Comparison of ENCODE assay signal across 1 cellular context in the genomic region with DNA sequence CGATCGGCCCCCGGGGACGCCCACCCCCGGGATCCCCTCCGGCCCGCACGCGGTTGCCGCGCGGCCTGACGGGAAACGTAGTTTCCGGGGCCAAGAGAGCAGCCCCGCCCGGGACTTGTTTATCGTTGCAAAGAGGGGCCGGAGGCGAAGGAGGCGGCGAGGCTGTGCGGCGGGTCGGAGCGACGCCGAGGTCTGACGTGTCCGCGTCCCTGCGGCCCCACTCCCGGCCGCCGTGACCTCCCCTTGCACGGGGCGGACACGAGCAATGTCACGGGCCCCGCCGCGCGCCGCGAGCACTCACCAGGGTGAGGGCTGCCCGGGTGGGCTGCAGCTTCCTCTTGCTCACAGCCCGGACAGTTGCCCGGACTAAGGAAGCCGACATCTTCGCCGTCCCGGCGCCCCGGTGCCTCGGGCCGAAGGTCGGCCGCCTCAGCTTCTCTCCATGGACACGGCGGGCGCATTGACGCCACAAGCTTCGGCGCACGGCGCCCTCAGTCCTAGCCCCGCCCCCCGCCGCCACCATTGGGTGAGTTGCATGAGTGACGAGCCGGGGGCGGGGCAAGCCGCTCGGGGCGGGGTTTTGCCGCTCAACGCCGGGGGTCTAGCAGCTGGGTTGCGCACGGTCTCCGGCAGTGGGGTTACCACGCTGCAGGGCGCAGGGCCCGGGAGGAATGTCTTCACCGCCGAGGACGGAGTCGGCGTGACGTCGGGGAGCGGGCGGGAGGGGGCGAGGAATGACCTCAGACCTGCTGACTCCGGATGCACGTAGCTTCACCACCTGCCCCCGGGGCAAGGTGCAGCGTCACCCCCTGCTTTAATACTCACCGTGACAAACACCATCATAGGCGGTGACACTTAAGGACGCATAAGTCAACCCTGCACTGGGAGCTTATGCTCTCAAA.
TF ChIP-seq lines count a peak whose summit lies in the region.

TSS of gene ISCA1 (minus strand) at position 462 of the 902 bp plus-strand sequence. CDS start at position 382, 80 bp downstream.

TF ChIP-seq in H1, 55 proteins besides CTCF, POLR2A, EP300 and RAD21 (continues in another document):
- TF ChIP-seq JUN (IDR thresholded peaks at IDR 0.05; ENCODE audit: low read depth, low read length): no peak
- TF ChIP-seq EZH2 (IDR thresholded peaks at IDR 0.05; ENCODE audit: low read depth, low read length, severe bottlenecking): no peak
- TF ChIP-seq ASH2L (IDR thresholded peaks at IDR 0.05; ENCODE audit: low read length): peak; percentile 77
- no peak for TF ChIP-seq CBX5 (IDR thresholded peaks at IDR 0.05; ENCODE audit: low read depth, low read length)
- peak; percentile 95 for TF ChIP-seq PHF8 (conservative IDR thresholded peaks at IDR 0.05; ENCODE audit: low read depth, low read length)
- no peak for TF ChIP-seq CBX8 (IDR thresholded peaks at IDR 0.05; ENCODE audit: borderline replicate concordance, low read depth, low read length)
- TF ChIP-seq GTF2F1 (IDR thresholded peaks at IDR 0.05; ENCODE audit: borderline replicate concordance, low read depth, low read length): 0 out of 2 replicates have a peak, but pooled peaks have one; percentile 69
- no peak for TF ChIP-seq MAFK (IDR thresholded peaks at IDR 0.05; ENCODE audit: low read depth, low read length)
- peak; percentile 71 for TF ChIP-seq KDM4A (IDR thresholded peaks at IDR 0.05; ENCODE audit: low read depth, low read length, severe bottlenecking)
- peak; percentile 78; the same call in 1 of the 2 replicates for TF ChIP-seq RBBP5 (IDR thresholded peaks at IDR 0.05; ENCODE audit: borderline replicate concordance, low read depth, low read length)
- TF ChIP-seq USF2 (IDR thresholded peaks at IDR 0.05; ENCODE audit: low read length): no peak
- TF ChIP-seq SAP30 (IDR thresholded peaks at IDR 0.05; ENCODE audit: insufficient read depth, insufficient replicate concordance, low read length): no peak
- TF ChIP-seq SRF (IDR thresholded peaks at IDR 0.05; ENCODE audit: low read depth, low read length): no peak
- no peak for TF ChIP-seq RXRA (IDR thresholded peaks at IDR 0.05; ENCODE audit: insufficient read depth, low read depth, low read length)
- no peak for TF ChIP-seq BRCA1 (IDR thresholded peaks at IDR 0.05; ENCODE audit: low read depth, low read length)
- TF ChIP-seq HDAC6 (IDR thresholded peaks at IDR 0.05; ENCODE audit: low read depth, low read length): no peak
- TF ChIP-seq BACH1 (IDR thresholded peaks at IDR 0.05; ENCODE audit: low read length): no peak
- TF ChIP-seq SP4 (IDR thresholded peaks at IDR 0.05; ENCODE audit: low read length): peak; percentile 82
- TF ChIP-seq FOSL1 (IDR thresholded peaks at IDR 0.05; ENCODE audit: insufficient read depth, low read depth, low read length): no peak
- TF ChIP-seq CREB1 (IDR thresholded peaks at IDR 0.05): peak; percentile 95
- no peak; the same call in 1 of the 2 replicates for TF ChIP-seq EGR1 (IDR thresholded peaks at IDR 0.05; ENCODE audit: borderline replicate concordance, low read depth, low read length)
- TF ChIP-seq TEAD4 (IDR thresholded peaks at IDR 0.05; ENCODE audit: low read depth, low read length): 0 out of 2 replicates have a peak, but pooled peaks have one; percentile 26
- TF ChIP-seq ZNF274 (IDR thresholded peaks at IDR 0.05; ENCODE audit: borderline replicate concordance, extremely low read depth, low read length): no peak
- no peak for TF ChIP-seq CHD1 (IDR thresholded peaks at IDR 0.05; ENCODE audit: low read depth, low read length)
- peak; percentile 94 for TF ChIP-seq TBP (IDR thresholded peaks at IDR 0.05; ENCODE audit: low read depth, low read length)
- no peak for TF ChIP-seq SP2 (IDR thresholded peaks at IDR 0.05; ENCODE audit: low read length)
- peak in 1 of 2 experiments; percentile 81; a peak in 2 of 4 replicates for TF ChIP-seq SIN3A (conservative IDR thresholded peaks at IDR 0.05 in 1 of 2, IDR thresholded peaks at IDR 0.05 in 1 of 2; ENCODE audit: low read depth in 1 of 2, low read length in 2 of 2)
- peak; percentile 95 for TF ChIP-seq TAF7 (optimal IDR thresholded peaks at IDR 0.05; ENCODE audit: borderline replicate concordance, low read depth, low read length)
- TF ChIP-seq SUZ12 (IDR thresholded peaks at IDR 0.05; ENCODE audit: low read length): no peak
- TF ChIP-seq NRF1 (IDR thresholded peaks at IDR 0.05; ENCODE audit: low read depth, low read length): no peak
- TF ChIP-seq CHD7 (IDR thresholded peaks at IDR 0.05; ENCODE audit: insufficient replicate concordance, low read length): no peak
- TF ChIP-seq JUND (IDR thresholded peaks at IDR 0.05; ENCODE audit: low read length): peak; percentile 40; the same call in 1 of the 2 replicates
- no peak for TF ChIP-seq CTBP2 (IDR thresholded peaks at IDR 0.05; ENCODE audit: borderline replicate concordance, insufficient read depth, insufficient read length, low read length)
- TF ChIP-seq HDAC2 (IDR thresholded peaks at IDR 0.05; ENCODE audit: borderline replicate concordance in 1 of 2, low read depth in 2 of 2, low read length in 2 of 2): no peak
- no peak for TF ChIP-seq RFX5 (IDR thresholded peaks at IDR 0.05; ENCODE audit: borderline replicate concordance, low read depth, low read length)
- TF ChIP-seq, protein P1, sequence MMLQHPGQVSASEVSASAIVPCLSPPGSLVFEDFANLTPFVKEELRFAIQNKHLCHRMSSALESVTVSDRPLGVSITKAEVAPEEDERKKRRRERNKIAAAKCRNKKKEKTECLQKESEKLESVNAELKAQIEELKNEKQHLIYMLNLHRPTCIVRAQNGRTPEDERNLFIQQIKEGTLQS (IDR thresholded peaks at IDR 0.05; ENCODE audit: insufficient read depth, low read depth, low read length): no peak
- TF ChIP-seq ATF2 (IDR thresholded peaks at IDR 0.05; ENCODE audit: low read length): no peak
- peak; percentile 38 for TF ChIP-seq SIX5 (IDR thresholded peaks at IDR 0.05; ENCODE audit: low read depth, low read length)
- no peak for TF ChIP-seq RNF2 (IDR thresholded peaks at IDR 0.05; ENCODE audit: borderline replicate concordance, low read depth, low read length, missing control alignments, poor library complexity, severe bottlenecking)
- peak; percentile 17; the same call in 1 of the 2 replicates for TF ChIP-seq SP1 (IDR thresholded peaks at IDR 0.05; ENCODE audit: low read depth, low read length)
- TF ChIP-seq KDM5A (IDR thresholded peaks at IDR 0.05; ENCODE audit: low read length): no peak
- no peak for TF ChIP-seq CEBPB (IDR thresholded peaks at IDR 0.05; ENCODE audit: low read depth, low read length)
- no peak for TF ChIP-seq GABPA (IDR thresholded peaks at IDR 0.05; ENCODE audit: borderline replicate concordance, insufficient read depth, low read length)
- TF ChIP-seq SIRT6 (IDR thresholded peaks at IDR 0.05; ENCODE audit: low read length): no peak
- peak; percentile 70; the same call in 1 of the 2 replicates for TF ChIP-seq POLR2AphosphoS5 (IDR thresholded peaks at IDR 0.05; ENCODE audit: low read depth, low read length)
- 0 out of 2 replicates have a peak, but pooled peaks have one; percentile 30 for TF ChIP-seq E2F6 (IDR thresholded peaks at IDR 0.05)
- 0 out of 2 replicates have a peak, but pooled peaks have one; percentile 18 for TF ChIP-seq YY1 (IDR thresholded peaks at IDR 0.05; ENCODE audit: low read depth, low read length)
- no peak for TF ChIP-seq POU5F1 (IDR thresholded peaks at IDR 0.05; ENCODE audit: low read depth, low read length)
- peak; percentile 99 for TF ChIP-seq TAF1 (IDR thresholded peaks at IDR 0.05; ENCODE audit: low read depth, low read length)
- no peak for TF ChIP-seq KDM1A (IDR thresholded peaks at IDR 0.05; ENCODE audit: borderline replicate concordance, low read length)
- no peak for TF ChIP-seq NANOG (IDR thresholded peaks at IDR 0.05; ENCODE audit: insufficient read depth, low read depth, low read length, poor library complexity, severe bottlenecking)
- no peak for TF ChIP-seq TCF12 (IDR thresholded peaks at IDR 0.05; ENCODE audit: low read depth, low read length)
- peak; percentile 86 for TF ChIP-seq MAX (IDR thresholded peaks at IDR 0.05)
